Comparison of ENCODE assay signal across 13 cellular contexts in genomic region chr2:196718394-196718793, GRCh38.
DNase-seq lines count a peak whose midpoint lies in the region; ATAC-seq and TF ChIP-seq lines count a peak whose summit lies in the region.
"Had no signal": no experiment of that assay in that cellular context is flagged by ENCODE, and none has a peak within 500 bp of the region (broad histone marks: within the 10 kb centered on the region; RNA-seq: fewer than 3 reads in every experiment).

No MANE protein-coding gene starts in this region.

- 80% methylated on average over 6 of the region's 6 CpGs for WGBS in mammary epithelial cell (ENCODE audit: low coverage, missing lambda C conversion rate)

- H3K4me1 Mint-ChIP-seq in CD8-positive, alpha-beta memory T cell: no peaks in the 10 kb centered on the region
- H3K4me1 Mint-ChIP-seq in activated CD4-positive, alpha-beta T cell treated with anti-CD3 and anti-CD28 coated beads for 36 hours: no peaks in the 10 kb centered on the region

- no peak overlapping the region for H3K4me3 Mint-ChIP-seq in CD8-positive, alpha-beta memory T cell
- H3K4me3 Mint-ChIP-seq in activated CD4-positive, alpha-beta T cell treated with anti-CD3 and anti-CD28 coated beads for 36 hours: no peak overlapping the region

- no peaks in the 10 kb centered on the region for H3K36me3 Mint-ChIP-seq in CD8-positive, alpha-beta memory T cell
- H3K36me3 Mint-ChIP-seq in activated CD4-positive, alpha-beta T cell treated with anti-CD3 and anti-CD28 coated beads for 36 hours (ENCODE audit: low read depth): peaks cover 10% of the 10 kb centered on the region

- no peaks in the 10 kb centered on the region for H4K20me1 ChIP-seq in mammary epithelial cell (ENCODE audit: insufficient read depth, low read length)
- H4K20me1 ChIP-seq: BLaER1 treated with 17β-estradiol and CSF1 and Interleukin-3, amounts not matched to agents 10 nM and 100 nM had no signal

- no peaks in the 10 kb centered on the region for H3K36me3 ChIP-seq in CD8-positive, alpha-beta memory T cell (ENCODE audit: insufficient read depth, low read length)
- H3K36me3 ChIP-seq in parathyroid adenoma (ENCODE audit: control insufficient read depth, insufficient read depth, low read length): no peaks in the 10 kb centered on the region
- peaks cover 3% of the 10 kb centered on the region for H3K36me3 ChIP-seq in mammary epithelial cell (ENCODE audit: insufficient read depth, low read length)

- no peak overlapping the region for H3K9ac ChIP-seq in parathyroid adenoma
- H3K9ac ChIP-seq in mammary epithelial cell (ENCODE audit: insufficient read depth, low read length): no peak overlapping the region
- H3K9ac ChIP-seq: BLaER1 treated with 17β-estradiol and CSF1 and Interleukin-3, amounts not matched to agents 10 nM and 100 nM had no signal

- POLR2A ChIA-PET in CD8-positive, alpha-beta memory T cell (lab: Charles Lee): no interaction called here
- POLR2A ChIA-PET in activated CD4-positive, alpha-beta T cell treated with anti-CD3 and anti-CD28 coated beads for 36 hours (lab: Charles Lee): no interaction called here

- no peak for DNase-seq in CD8-positive, alpha-beta memory T cell
- peak; percentile 4 for DNase-seq in astrocyte of the spinal cord (ENCODE audit: low read depth, low spot score)
- DNase-seq in iris pigment epithelial cell (ENCODE audit: low read depth): peak; percentile 8
- DNase-seq in LoVo (ENCODE audit: low spot score): no peak
- DNase-seq in activated CD4-positive, alpha-beta T cell treated with anti-CD3 and anti-CD28 coated beads for 36 hours: no peak
- no peak for DNase-seq in Right ventricle myocardium superior
- no peak for DNase-seq in mammary epithelial cell
- DNase-seq: activated CD4-positive, alpha-beta T cell treated with anti-CD3 and anti-CD28 coated beads, Interleukin-2, amount 50 U/mL, for 48 hours; activated gamma-delta T cell; cortex of kidney; foreskin keratinocyte had no signal

- no peak overlapping the region for H3K4me3 ChIP-seq in CD8-positive, alpha-beta memory T cell (ENCODE audit: low read length)
- H3K4me3 ChIP-seq in astrocyte of the spinal cord (ENCODE audit: low read depth, low read length) (no peak overlapping the region), parathyroid adenoma (ENCODE audit: low read depth, low read length) (no peak overlapping the region), mammary epithelial cell (replicated peaks in 1 of 3; ENCODE audit: insufficient read depth in 1 of 3, low read depth in 2 of 3, low read length in 3 of 3) (no peak overlapping the region)
- H3K4me3 ChIP-seq: BLaER1 treated with 17β-estradiol and CSF1 and Interleukin-3, amounts not matched to agents 10 nM and 100 nM had no signal

- H3K9me3 ChIP-seq in CD8-positive, alpha-beta memory T cell (ENCODE audit: low read length): no peaks in the 10 kb centered on the region
- H3K9me3 ChIP-seq in parathyroid adenoma (ENCODE audit: control insufficient read depth, low read length) (no peaks in the 10 kb centered on the region), mammary epithelial cell (replicated peaks; ENCODE audit: insufficient read depth, low read length) (no peaks in the 10 kb centered on the region)
- H3K9me3 ChIP-seq: BLaER1 treated with 17β-estradiol and CSF1 and Interleukin-3, amounts not matched to agents 10 nM and 100 nM had no signal

- intact Hi-C loops in activated CD4-positive, alpha-beta T cell treated with anti-CD3 and anti-CD28 coated beads for 36 hours (cut with DNase I, micrococcal nuclease): no loop called here
- intact Hi-C loops in Right ventricle myocardium superior (cut with DNase I): no loop called here
- intact Hi-C loops in mammary epithelial cell (cut with micrococcal nuclease): no loop called here

- ATAC-seq in activated CD4-positive, alpha-beta T cell treated with anti-CD3 and anti-CD28 coated beads for 36 hours: no peak
- ATAC-seq in Right ventricle myocardium superior (ENCODE audit: poor library complexity): no peak
- ATAC-seq: foreskin keratinocyte had no signal

- TF ChIP-seq CTCF in astrocyte of the spinal cord (IDR thresholded peaks at IDR 0.05; ENCODE audit: low read depth, low read length) (no peak), parathyroid adenoma (IDR thresholded peaks at IDR 0.05) (no peak), mammary epithelial cell (conservative IDR thresholded peaks at IDR 0.05 in 1 of 2, IDR thresholded peaks at IDR 0.05 in 1 of 2; ENCODE audit: extremely low read depth in 1 of 2, insufficient read depth in 1 of 2, low read depth in 1 of 2, low read length in 2 of 2) (no peak)

- peak overlapping the region; percentile 72 for H2AFZ ChIP-seq in parathyroid adenoma
- no peak overlapping the region for H2AFZ ChIP-seq in mammary epithelial cell (ENCODE audit: low read depth, low read length)

- peak overlapping the region; percentile 16 for H3K27ac ChIP-seq in CD8-positive, alpha-beta memory T cell (ENCODE audit: low read depth, low read length)
- H3K27ac ChIP-seq in parathyroid adenoma (no peak overlapping the region), mammary epithelial cell (ENCODE audit: insufficient read depth, low read depth, low read length) (no peak overlapping the region)
- H3K27ac ChIP-seq: BLaER1 treated with 17β-estradiol and CSF1 and Interleukin-3, amounts not matched to agents 10 nM and 100 nM; foreskin keratinocyte had no signal

- in situ Hi-C loops in astrocyte of the spinal cord (cut with HindIII; ENCODE audit: low sequenced_read_pairs) (no loop called here), mammary epithelial cell (cut with MboI; ENCODE audit: low sequenced_read_pairs in 2 of 2) (no loop called here)

- H3K4me2 ChIP-seq in parathyroid adenoma (ENCODE audit: low read length) (no peak overlapping the region), mammary epithelial cell (ENCODE audit: insufficient read depth, low read depth, low read length) (no peak overlapping the region)
- H3K4me2 ChIP-seq: BLaER1 treated with 17β-estradiol and CSF1 and Interleukin-3, amounts not matched to agents 10 nM and 100 nM had no signal

- no peaks in the 10 kb centered on the region for H3K9me3 Mint-ChIP-seq in CD8-positive, alpha-beta memory T cell
- H3K9me3 Mint-ChIP-seq in activated CD4-positive, alpha-beta T cell treated with anti-CD3 and anti-CD28 coated beads for 36 hours (ENCODE audit: low read depth): no peaks in the 10 kb centered on the region

- no peaks in the 10 kb centered on the region for H3K4me1 ChIP-seq in CD8-positive, alpha-beta memory T cell (ENCODE audit: insufficient read depth, low read length)
- H3K4me1 ChIP-seq in parathyroid adenoma (no peaks in the 10 kb centered on the region), mammary epithelial cell (ENCODE audit: insufficient read depth, low read length) (no peaks in the 10 kb centered on the region)
- H3K4me1 ChIP-seq: BLaER1 treated with 17β-estradiol and CSF1 and Interleukin-3, amounts not matched to agents 10 nM and 100 nM; foreskin keratinocyte had no signal

- H3K79me2 ChIP-seq in parathyroid adenoma: no peaks in the 10 kb centered on the region
- H3K79me2 ChIP-seq in mammary epithelial cell (ENCODE audit: insufficient read depth, low read length): no peaks in the 10 kb centered on the region

- dilution Hi-C loops in mammary epithelial cell (cut with HindIII; ENCODE audit: low sequenced_read_pairs): no loop called here

- no peaks in the 10 kb centered on the region for H3K27me3 ChIP-seq in CD8-positive, alpha-beta memory T cell (ENCODE audit: insufficient read depth, low read length, poor library complexity, severe bottlenecking)
- H3K27me3 ChIP-seq in parathyroid adenoma (ENCODE audit: control insufficient read depth, insufficient read depth, low read length): no peaks in the 10 kb centered on the region
- no peaks in the 10 kb centered on the region for H3K27me3 ChIP-seq in mammary epithelial cell (ENCODE audit: insufficient read depth, low read length)
- H3K27me3 ChIP-seq: BLaER1 treated with 17β-estradiol and CSF1 and Interleukin-3, amounts not matched to agents 10 nM and 100 nM; foreskin keratinocyte had no signal

- no peak overlapping the region for H3K27ac Mint-ChIP-seq in CD8-positive, alpha-beta memory T cell
- no peak overlapping the region for H3K27ac Mint-ChIP-seq in activated CD4-positive, alpha-beta T cell treated with anti-CD3 and anti-CD28 coated beads for 36 hours

- no TSS peak for BruUV-seq in mammary epithelial cell (replicated peaks; lab: Mats Ljungman, UMichigan)

- CTCF ChIA-PET in CD8-positive, alpha-beta memory T cell (lab: Charles Lee): no interaction called here
- CTCF ChIA-PET in activated CD4-positive, alpha-beta T cell treated with anti-CD3 and anti-CD28 coated beads for 36 hours (lab: Charles Lee): no interaction called here
- CTCF ChIA-PET in mammary epithelial cell (lab: Charles Lee; ENCODE audit: low non-redundant PET): no interaction called here

- H3K27me3 Mint-ChIP-seq in CD8-positive, alpha-beta memory T cell: no peaks in the 10 kb centered on the region
- no peaks in the 10 kb centered on the region for H3K27me3 Mint-ChIP-seq in activated CD4-positive, alpha-beta T cell treated with anti-CD3 and anti-CD28 coated beads for 36 hours

Comparison
In these comparisons a context has a peak if more than half of its experiments do, and no peak if none do; other contexts are left out.
1. DNase-seq: peak in astrocyte of the spinal cord (single experiment) and iris pigment epithelial cell (single experiment); none in CD8-positive, alpha-beta memory T cell (0 of 5), LoVo (single experiment), activated CD4-positive, alpha-beta T cell treated with anti-CD3 and anti-CD28 coated beads for 36 hours (single experiment), Right ventricle myocardium superior (single experiment) and mammary epithelial cell (single experiment).